In the genomic region with DNA sequence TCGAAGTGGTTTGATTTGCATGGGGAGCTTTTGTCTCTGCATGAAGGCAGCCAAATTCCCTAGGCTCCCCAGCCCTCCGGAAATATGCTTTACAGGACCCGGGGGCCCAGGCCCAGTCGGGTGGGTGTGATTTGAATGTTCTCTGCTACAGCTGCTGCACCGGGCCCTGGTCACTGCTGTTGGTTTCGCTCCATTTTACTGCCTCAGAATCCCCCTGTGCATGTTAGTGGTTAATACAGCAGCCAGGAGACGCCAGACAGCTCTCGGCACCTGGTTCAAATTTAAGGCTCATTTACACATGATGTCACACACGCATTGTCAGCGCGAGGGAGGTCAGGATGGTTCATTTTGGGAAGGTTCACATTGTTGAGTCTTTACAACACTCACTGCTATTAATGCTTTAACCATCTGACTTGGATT, we compare ENCODE assay signal across 9 cellular contexts.
DNase-seq lines count a peak whose midpoint lies in the region; ATAC-seq, FAIRE-seq and TF ChIP-seq lines count a peak whose summit lies in the region.
"Had no signal": no experiment of that assay in that cellular context is flagged by ENCODE, and none has a peak within 500 bp of the region (broad histone marks: within the 10 kb centered on the region; RNA-seq: fewer than 3 reads in every experiment).

No MANE protein-coding gene starts in this region.

- H3K4me1 ChIP-seq in GM12878 (ENCODE audit: control insufficient read depth, insufficient read depth, low read length), result peaks cover 14% of the 10 kb centered on the region

- BruUV-seq in GM12878 (replicated peaks; lab: Mats Ljungman, UMichigan), result no TSS peak

- H4K20me1 ChIP-seq in GM12878 (ENCODE audit: control insufficient read depth, insufficient read depth), result no peaks in the 10 kb centered on the region

- H2AFZ ChIP-seq in GM12878 (ENCODE audit: control insufficient read depth, low read depth, low read length), result peak overlapping the region; percentile 37

- no peaks in the 10 kb centered on the region for H3K9me3 ChIP-seq in GM12878 (replicated peaks; ENCODE audit: control insufficient read depth, insufficient read depth, low read length)

- RAD21 ChIA-PET in GM12878 (lab: Charles Lee; ENCODE audit: unreplicated experiment), result interaction anchor here (0.9 to 1.2 kb wide), 4 partner anchors 8 to 108 kb away, joined by 3 to 5 read pairs (median 3); no protein-coding TSS in a partner anchor

- POLR2A ChIA-PET in GM12878 (lab: Charles Lee), result no interaction called here

- no peak overlapping the region; the same call in 1 of the 2 replicates for H3K27ac ChIP-seq in GM12878 (ENCODE audit: control insufficient read depth, insufficient read depth)

- H3K36me3 ChIP-seq in GM12878 (ENCODE audit: control insufficient read depth in 2 of 2, insufficient read depth in 2 of 2, low read length in 1 of 2), result no peaks in the 10 kb centered on the region

- DNase-seq in AG08396 (ENCODE audit: low spot score) (peak; percentile 53), GM12878 (ENCODE audit: low read depth, low spot score) (peak; percentile 53), NCI-H187 treated with DMSO at 0.1 percent for 48 hours (lab: John Stamatoyannopoulos, UW) (no peak), COR-L47 (lab: John Stamatoyannopoulos, UW) (no peak), NCI-H446 treated with DMSO at 0.1 percent for 48 hours (lab: John Stamatoyannopoulos, UW) (no peak)
- DNase-seq in stimulated activated CD4-positive, alpha-beta T cell treated with anti-CD3 and anti-CD28 coated beads, Interleukin-4, amount 100 ng/mL, for 1 hour, result no peak
- DNase-seq: central memory CD4-positive, alpha-beta T cell had no signal

- SMC1A ChIA-PET in GM12878 (lab: Charles Lee; ENCODE audit: uncharacterized antibody, unreplicated experiment), result interaction anchor here (0.6 to 1.5 kb wide), 5 partner anchors 8 to 236 kb away, joined by 3 to 5 read pairs (median 3); no protein-coding TSS in a partner anchor

- intact Hi-C loops in GM12878 (cut with micrococcal nuclease; ENCODE audit: unreplicated experiment), result no loop called here

- 0 out of 2 replicates have a peak, but pooled peaks have one; percentile 13 for TF ChIP-seq RAD21 in GM12878 (IDR thresholded peaks at IDR 0.05; ENCODE audit: insufficient read depth, low read depth, low read length)

- 0 out of 2 replicates have a peak overlapping the region, but pooled peaks have one; percentile 5 for H3K4me3 ChIP-seq in GM12878

- TF ChIP-seq CTCF in GM12878 (IDR thresholded peaks at IDR 0.05 in 2 of 3, conservative IDR thresholded peaks at IDR 0.05 in 1 of 3; ENCODE audit: control insufficient read depth in 2 of 3, extremely low read depth in 1 of 3, insufficient read depth in 1 of 3, low read depth in 3 of 3, low read length in 3 of 3), result 0 out of 6 replicates have a peak, but pooled peaks of 1 of the 3 experiments have one; percentile 15

- ATAC-seq in GM19452 (IDR thresholded peaks at IDR 0.05; ENCODE audit: unreplicated experiment) (peak; percentile 65), HG03159 (IDR thresholded peaks at IDR 0.05; ENCODE audit: unreplicated experiment) (peak; percentile 84), GM12878 (peak; percentile 94)

- 0% methylated on average over 11 of the region's 11 CpGs for WGBS in GM12878 (ENCODE audit: insufficient coverage, insufficient replicate concordance, low lambda C conversion rate, missing lambda C conversion rate)

- no peaks in the 10 kb centered on the region for H3K79me2 ChIP-seq in GM12878 (ENCODE audit: control insufficient read depth, insufficient read depth, low read length)

- TF ChIP-seq POLR2A in GM12878 (IDR thresholded peaks at IDR 0.05; ENCODE audit: low read depth, low read length), result no peak

- H3K4me2 ChIP-seq in GM12878 (ENCODE audit: control insufficient read depth, insufficient read depth), result peak overlapping the region; percentile 67

- no peak for FAIRE-seq in GM12878 (lab: Jason Lieb, UNC)

- CTCF ChIA-PET in GM12878 (lab: Yijun Ruan, JAX), result interaction anchor here (1.1 to 1.4 kb wide), 4 partner anchors 9 to 455 kb away, joined by 3 to 4 read pairs (median 3); no protein-coding TSS in a partner anchor

- H3K27me3 ChIP-seq in GM12878 (replicated peaks in 1 of 2; ENCODE audit: control insufficient read depth in 2 of 2, insufficient read depth in 2 of 2, low read length in 1 of 2), result no peaks in the 10 kb centered on the region

- peak; percentile 41 to 45; a peak in 2 of 4 replicates for TF ChIP-seq EP300 in GM12878 (IDR thresholded peaks at IDR 0.05; ENCODE audit: borderline replicate concordance in 1 of 2, control insufficient read depth in 1 of 2, low read depth in 2 of 2, low read length in 2 of 2)

- no peak overlapping the region for H3K9ac ChIP-seq in GM12878 (ENCODE audit: control insufficient read depth, insufficient read depth, low read length)

- in situ Hi-C loops in GM12878 (cut with MboI), result no loop called here

TF ChIP-seq in GM12878, 131 proteins besides CTCF, POLR2A, EP300 and RAD21 (continues in another document):
- TF ChIP-seq ATF7 (IDR thresholded peaks at IDR 0.05; ENCODE audit: low read depth), result peak; percentile 52
- no peak for TF ChIP-seq RCOR1 (conservative IDR thresholded peaks at IDR 0.05; ENCODE audit: low read depth, low read length)
- 0 out of 2 replicates have a peak, but pooled peaks have one; percentile 36 for TF ChIP-seq MXI1 (IDR thresholded peaks at IDR 0.05; ENCODE audit: low read depth, low read length)
- TF ChIP-seq TCF3 (IDR thresholded peaks at IDR 0.05; ENCODE audit: borderline replicate concordance, insufficient read depth, low read depth, low read length), result 0 out of 2 replicates have a peak, but pooled peaks have one; percentile 51
- TF ChIP-seq TCF12 (IDR thresholded peaks at IDR 0.05; ENCODE audit: low read depth, low read length), result peak; percentile 80
- no peak for TF ChIP-seq PKNOX1 (IDR thresholded peaks at IDR 0.05)
- no peak for TF ChIP-seq USF1 (IDR thresholded peaks at IDR 0.05; ENCODE audit: borderline replicate concordance, extremely low read length, insufficient read depth, low read depth, low read length)
- TF ChIP-seq SMC3 (IDR thresholded peaks at IDR 0.05; ENCODE audit: borderline replicate concordance, low read length), result peak; percentile 5; the same call in 1 of the 2 replicates
- peak; percentile 45; the same call in 1 of the 2 replicates for TF ChIP-seq RELB (IDR thresholded peaks at IDR 0.05; ENCODE audit: low read depth)
- no peak for TF ChIP-seq POLR2AphosphoS2 (IDR thresholded peaks at IDR 0.05; ENCODE audit: low read depth, low read length)
- TF ChIP-seq NR2F1 (conservative IDR thresholded peaks at IDR 0.05), result 0 out of 2 replicates have a peak, but pooled peaks have one; percentile 12
- TF ChIP-seq HDAC6 (IDR thresholded peaks at IDR 0.05; ENCODE audit: unreplicated experiment), result no peak
- no peak for TF ChIP-seq ZNF384 (IDR thresholded peaks at IDR 0.05; ENCODE audit: borderline replicate concordance, low read depth, low read length)
- peak; percentile 56; the same call in 1 of the 3 replicates for TF ChIP-seq POU2F2 (IDR thresholded peaks at IDR 0.05; ENCODE audit: borderline replicate concordance, low read depth, low read length)
- TF ChIP-seq CREB1 (IDR thresholded peaks at IDR 0.05; ENCODE audit: low read depth), result 0 out of 2 replicates have a peak, but pooled peaks have one; percentile 20
- 0 out of 2 replicates have a peak, but pooled peaks have one; percentile 46 for TF ChIP-seq TBL1XR1 (IDR thresholded peaks at IDR 0.05; ENCODE audit: low read depth, low read length)
- TF ChIP-seq ZNF622 (IDR thresholded peaks at IDR 0.05), result no peak

Comparison
In these comparisons a context has a peak if more than half of its experiments do, and no peak if none do; other contexts are left out.
1. DNase-seq: peak in AG08396 (single experiment) and GM12878 (single experiment); none in NCI-H187 treated with DMSO at 0.1 percent for 48 hours (single experiment), COR-L47 (single experiment), stimulated activated CD4-positive, alpha-beta T cell treated with anti-CD3 and anti-CD28 coated beads, Interleukin-4, amount 100 ng/mL, for 1 hour (single experiment) and NCI-H446 treated with DMSO at 0.1 percent for 48 hours (single experiment).
2. Peak in every context shown above with its lines, with median percentiles within 50 percentile points of each other: ATAC-seq.